ENCODE assay signal across 1 cellular context in genomic region chr12:25280082-25280481, GRCh38.
TF ChIP-seq lines count a peak whose summit lies in the region.

No MANE protein-coding gene starts in this region.

TF ChIP-seq in GM23338, 12 proteins besides CTCF, POLR2A, EP300 and RAD21 (continued from another document):
- TF ChIP-seq ZNF462 (CRISPR knock-in tag; IDR thresholded peaks at IDR 0.05) (no peak), REST (IDR thresholded peaks at IDR 0.05; ENCODE audit: unreplicated experiment) (no peak), JUNB (IDR thresholded peaks at IDR 0.05; ENCODE audit: unreplicated experiment) (no peak), NANOG (IDR thresholded peaks at IDR 0.05; ENCODE audit: borderline replicate concordance) (no peak), EZH2phosphoT487 (IDR thresholded peaks at IDR 0.05; ENCODE audit: unreplicated experiment) (no peak), EZH2 (IDR thresholded peaks at IDR 0.05; ENCODE audit: low read depth, unreplicated experiment) (no peak), ETS1 (IDR thresholded peaks at IDR 0.05) (no peak), ZNF114 (CRISPR knock-in tag; IDR thresholded peaks at IDR 0.05) (no peak), POLR2AphosphoS5 (IDR thresholded peaks at IDR 0.05; ENCODE audit: low read depth) (no peak), CREB1 (CRISPR knock-in tag; IDR thresholded peaks at IDR 0.05; ENCODE audit: low read depth) (no peak)
